In the genomic region with DNA sequence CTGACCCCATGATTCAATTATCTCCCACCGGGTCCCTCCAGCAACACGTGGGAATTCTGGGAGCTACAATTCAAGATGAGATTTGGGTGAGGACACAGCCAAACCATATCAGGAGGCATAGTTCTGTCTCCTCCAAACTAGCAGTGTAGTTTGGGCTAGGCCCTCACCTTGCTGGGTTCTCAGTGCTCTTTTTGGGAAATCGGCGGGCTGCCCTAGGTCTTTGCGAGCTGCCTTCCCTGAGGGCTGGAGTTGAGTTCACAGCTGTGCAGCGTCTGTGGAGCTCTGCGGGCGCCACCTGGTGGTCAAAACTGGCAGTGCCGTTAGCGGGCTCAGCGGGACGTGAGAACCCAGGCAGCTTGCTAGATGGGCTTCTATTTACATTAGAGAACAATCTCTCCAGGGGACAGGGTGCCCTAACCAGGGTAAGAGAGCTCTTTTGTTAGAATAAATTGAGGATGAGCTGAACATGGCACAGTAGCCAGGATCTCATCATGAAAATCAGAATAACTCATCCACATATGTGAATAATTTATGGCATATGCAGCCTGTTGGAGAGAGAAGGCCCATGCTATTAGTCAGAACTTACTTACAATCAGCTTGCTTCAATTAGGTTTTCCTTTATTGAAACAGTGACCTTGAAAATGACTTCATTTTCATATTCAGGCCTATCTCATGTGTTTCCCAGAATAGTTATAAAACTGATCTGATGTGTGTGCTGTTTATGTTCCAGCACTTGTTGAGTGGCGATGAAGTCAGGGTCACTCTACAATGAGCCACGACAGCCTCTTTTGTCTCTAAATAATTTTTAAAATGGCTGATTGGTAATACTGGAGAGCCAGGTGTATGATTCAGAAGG, we compare ENCODE assay signal across 8 cellular contexts. TPM values are rescaled to one million over a fixed set of nuclear protein-coding genes. Genes with fewer than 3 reads are reported as not detected.
DNase-seq lines count a peak whose midpoint lies in the region; ATAC-seq, FAIRE-seq and TF ChIP-seq lines count a peak whose summit lies in the region.

No MANE protein-coding gene starts in this region.

- no peaks in the 10 kb centered on the region for H3K9me3 Mint-ChIP-seq in activated B cell treated with CpG ODN at 0.5 μM for 24 hours

- intact Hi-C loops in activated B cell treated with CpG ODN at 0.5 μM for 24 hours (cut with micrococcal nuclease): loop anchor here (2.0 kb wide), 1 partner anchor 97 kb away; no protein-coding TSS in a partner anchor
- intact Hi-C loops in left colon (cut with DNase I, micrococcal nuclease): loop anchor here in 1 of 2 donors (10.0 kb wide), 1 partner anchor 215 kb away; no protein-coding TSS in a partner anchor

- H3K27me3 ChIP-seq in BJ (ENCODE audit: control insufficient read depth, insufficient read depth, low read length) (no peaks in the 10 kb centered on the region), bronchial epithelial cell (ENCODE audit: control insufficient read depth, insufficient read depth, low read length) (no peaks in the 10 kb centered on the region)

- no peaks in the 10 kb centered on the region for H3K36me3 ChIP-seq in BJ (ENCODE audit: control insufficient read depth, insufficient read depth, low read length)
- no peaks in the 10 kb centered on the region for H3K36me3 ChIP-seq in bronchial epithelial cell (ENCODE audit: control insufficient read depth, insufficient read depth, low read length)

- ATAC-seq in GM19025 (IDR thresholded peaks at IDR 0.05; ENCODE audit: low read depth, unreplicated experiment): peak; percentile 83
- peak; percentile 88 for ATAC-seq in HG03139 (IDR thresholded peaks at IDR 0.05; ENCODE audit: unreplicated experiment)
- peak; percentile 87 for ATAC-seq in activated B cell treated with CpG ODN at 0.5 μM for 24 hours (ENCODE audit: low read depth)
- peak; percentile 90 for ATAC-seq in left colon

- no peaks in the 10 kb centered on the region for H3K36me3 Mint-ChIP-seq in activated B cell treated with CpG ODN at 0.5 μM for 24 hours (ENCODE audit: low read depth)

- H3K27ac Mint-ChIP-seq in activated B cell treated with CpG ODN at 0.5 μM for 24 hours: no peak overlapping the region

- H3K4me1 Mint-ChIP-seq in activated B cell treated with CpG ODN at 0.5 μM for 24 hours: no peaks in the 10 kb centered on the region

- CTCF ChIA-PET in BJ (lab: Yijun Ruan, JAX): interaction anchor here (0.6 to 4.2 kb wide), 41 partner anchors 9 to 1714 kb away, joined by 3 to 65 read pairs (median 4); a partner anchor contains a TSS
- CTCF ChIA-PET in activated B cell treated with CpG ODN at 0.5 μM for 24 hours (lab: Charles Lee): interaction anchor here (0.7 to 2.7 kb wide), 14 partner anchors 8 to 321 kb away, joined by 3 to 35 read pairs (median 4); no protein-coding TSS in a partner anchor

- no peak overlapping the region for H3K4me3 Mint-ChIP-seq in activated B cell treated with CpG ODN at 0.5 μM for 24 hours

- peak; percentile 99 for TF ChIP-seq CTCF in BJ (IDR thresholded peaks at IDR 0.05; ENCODE audit: insufficient read depth, low read depth, low read length)
- TF ChIP-seq CTCF in activated B cell treated with CpG ODN at 0.5 μM for 24 hours (IDR thresholded peaks at IDR 0.05): peak; percentile 31
- TF ChIP-seq CTCF in bronchial epithelial cell (IDR thresholded peaks at IDR 0.05; ENCODE audit: insufficient read depth, low read length, severe bottlenecking): peak; percentile 96

- DNase-seq in BJ (ENCODE audit: low read depth) (peak; percentile 53), NCI-H2227 (lab: John Stamatoyannopoulos, UW; ENCODE audit: unreplicated experiment) (peak; percentile 85), activated B cell treated with CpG ODN at 0.5 μM for 24 hours (peak; percentile 70), bronchial epithelial cell (ENCODE audit: low read depth) (peak; percentile 59), left colon (peak; percentile 71 to 89)
- peak; percentile 94 to 96 for DNase-seq in stimulated activated CD4-positive, alpha-beta T cell treated with anti-CD3 and anti-CD28 coated beads, Interleukin-2, amount 100 ng/mL, for 48 hours

- POLR2A ChIA-PET in BJ (lab: Charles Lee) (interaction anchor here (0.6 kb wide), 1 partner anchor 224 kb away, joined by 3 read pairs; no protein-coding TSS in a partner anchor), activated B cell treated with CpG ODN at 0.5 μM for 24 hours (lab: Charles Lee) (no interaction called here)

- no peak overlapping the region for H3K4me3 ChIP-seq in BJ (ENCODE audit: low read depth, low read length)
- H3K4me3 ChIP-seq in bronchial epithelial cell (ENCODE audit: low read depth, low read length): no peak overlapping the region

- H3K27me3 Mint-ChIP-seq in activated B cell treated with CpG ODN at 0.5 μM for 24 hours: peaks cover 9% of the 10 kb centered on the region

- FAIRE-seq in bronchial epithelial cell (lab: Jason Lieb, UNC): no peak

RNA-seq across cellular contexts. Expression of a gene that starts 27.4 kb away (rescaled TPM):
- polyA plus RNA-seq in BJ (2011; rRNA removed): 11.3 and 15.8 TPM in 2 replicates
- polyA minus RNA-seq in BJ (2011; rRNA and poly(A)+ RNA removed): 6.4 and 15.8 TPM in 2 replicates
- total RNA-seq in activated B cell treated with CpG ODN at 0.5 μM for 24 hours (0.24 and 0.35 TPM in 2 replicates), bronchial epithelial cell (119 and 165 TPM in 2 replicates), left colon (10 to 100 TPM; 64.7 to 74.6 TPM)

Comparison
In these comparisons a context has a peak if more than half of its experiments do, and no peak if none do; other contexts are left out.
1. CTCF ChIP-seq: peak in every context shown above with its lines; median percentile 99 in BJ; 96 in bronchial epithelial cell; 31 in activated B cell treated with CpG ODN at 0.5 μM for 24 hours.
2. RNA of a gene that starts 27.4 kb away (total RNA-seq): 119 to 165 TPM in bronchial epithelial cell and 64.7 to 74.6 TPM in left colon; 0.24 to 0.35 TPM in activated B cell treated with CpG ODN at 0.5 μM for 24 hours; every median in the first group is over 10 times any median in the second.
3. Peak in every context shown above with its lines, with median percentiles within 50 percentile points of each other: DNase-seq and ATAC-seq.